In the genomic region with DNA sequence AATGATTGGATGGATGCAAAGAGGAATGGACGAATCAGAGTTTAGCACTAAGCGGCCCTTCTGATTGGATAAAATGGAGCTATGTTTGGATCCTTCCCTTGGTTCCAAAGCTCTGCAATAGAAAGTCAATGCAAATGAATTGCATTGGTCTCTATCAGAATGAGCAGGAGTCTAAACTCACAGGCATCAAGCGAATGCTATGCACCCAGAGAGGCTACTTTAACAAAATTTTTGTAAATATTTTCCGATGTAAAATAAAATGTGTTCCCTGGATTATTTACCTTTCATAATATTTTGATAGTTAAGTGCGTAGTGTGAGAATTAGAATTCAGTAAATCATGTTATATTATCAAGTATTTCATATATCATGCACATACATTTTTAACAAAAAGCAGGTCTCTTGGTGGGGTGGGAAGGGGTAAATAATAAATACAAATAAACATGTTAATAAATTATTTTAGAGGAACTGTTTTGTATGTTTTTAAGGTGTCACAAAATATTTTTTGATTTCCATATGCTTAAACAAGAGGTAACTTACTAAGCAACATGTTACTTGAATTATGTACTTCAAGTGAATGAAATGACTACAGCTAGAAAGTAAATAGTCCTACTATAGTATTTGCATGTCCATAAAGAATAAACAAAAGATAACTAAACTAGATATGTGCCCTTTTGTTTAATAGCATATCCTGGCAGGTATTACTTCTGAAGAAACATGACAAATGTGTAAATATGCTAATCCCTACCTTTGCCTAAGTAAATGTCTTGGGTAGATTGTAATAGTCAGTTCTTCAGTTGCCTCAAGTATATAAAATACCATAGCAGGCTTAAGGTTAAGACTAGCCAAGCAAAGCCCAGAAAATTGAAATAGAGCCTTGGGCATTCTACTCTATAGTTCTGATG, we compare ENCODE assay signal across 9 cellular contexts. TPM values are rescaled to one million over a fixed set of nuclear protein-coding genes. Genes with fewer than 3 reads are reported as not detected.
DNase-seq lines count a peak whose midpoint lies in the region; ATAC-seq, FAIRE-seq and TF ChIP-seq lines count a peak whose summit lies in the region.
"Had no signal": no experiment of that assay in that cellular context is flagged by ENCODE, and none has a peak within 500 bp of the region (broad histone marks: within the 10 kb centered on the region; RNA-seq: fewer than 3 reads in every experiment).

No MANE protein-coding gene starts in this region.

- DNase-seq in GM23338 (ENCODE audit: low spot score) (no peak), RWPE2 (ENCODE audit: low spot score) (no peak), endothelial cell of umbilical vein (ENCODE audit: low read depth, low spot score) (no peak), psoas muscle (no peak), NK-92 (lab: John Stamatoyannopoulos, UW; ENCODE audit: unreplicated experiment) (no peak), NCI-H1092 (lab: John Stamatoyannopoulos, UW) (no peak), sciatic nerve (ENCODE audit: low spot score) (no peak)

- no peak for FAIRE-seq in endothelial cell of umbilical vein (lab: Jason Lieb, UNC)

- no peak overlapping the region for H3K27ac ChIP-seq in GM23338 (ENCODE audit: low read depth)
- peak overlapping the region; percentile 92 for H3K27ac ChIP-seq in RWPE2 (ENCODE audit: poor library complexity, severe bottlenecking)
- no peak overlapping the region for H3K27ac ChIP-seq in endothelial cell of umbilical vein (ENCODE audit: insufficient read depth, low read depth, low read length)
- H3K27ac ChIP-seq in psoas muscle = peak overlapping the region; percentile 59

- 21 to 22% (median 21%) methylated on average over 5 of the region's 5 CpGs for WGBS in psoas muscle, 3 donors

- H3K4me3 ChIP-seq in GM23338 (no peak overlapping the region), RWPE2 (ENCODE audit: severe bottlenecking) (no peak overlapping the region), endothelial cell of umbilical vein (replicated peaks in 1 of 3; ENCODE audit: insufficient read depth in 1 of 3, low read depth in 1 of 3, low read length in 3 of 3) (peak overlapping the region in 1 of 3 experiments; percentile 20), psoas muscle (peak overlapping the region; percentile 88)

- peaks cover 4% of the 10 kb centered on the region; the same call in 2 of the 3 replicates for H3K9me3 Mint-ChIP-seq in GM23338

- H3K27ac Mint-ChIP-seq in GM23338 = no peak overlapping the region; the same call in 1 of the 2 replicates

- H3K79me2 ChIP-seq in GM23338 (replicated peaks; ENCODE audit: insufficient read depth) (peaks cover 25% of the 10 kb centered on the region), endothelial cell of umbilical vein (ENCODE audit: control insufficient read depth, insufficient read depth, low read length) (peaks cover 18% of the 10 kb centered on the region)

- H3K9me2 ChIP-seq in GM23338 (ENCODE audit: insufficient read depth) = no peaks in the 10 kb centered on the region

- peaks cover 18% of the 10 kb centered on the region for H4K20me1 ChIP-seq in GM23338 (replicated peaks; ENCODE audit: insufficient read depth)
- H4K20me1 ChIP-seq in endothelial cell of umbilical vein (replicated peaks; ENCODE audit: control insufficient read depth, extremely low read depth, insufficient read depth, low read length) = peaks cover 6% of the 10 kb centered on the region

- no TSS peak for BruUV-seq in endothelial cell of umbilical vein (replicated peaks; lab: Mats Ljungman, UMichigan)

- H3K4me1 ChIP-seq in GM23338 (ENCODE audit: insufficient read depth) (peaks cover 17% of the 10 kb centered on the region), RWPE2 (ENCODE audit: insufficient read depth, poor library complexity, severe bottlenecking) (peaks cover 38% of the 10 kb centered on the region), endothelial cell of umbilical vein (ENCODE audit: control insufficient read depth, extremely low read depth, insufficient read depth, low read length) (peaks cover 26% of the 10 kb centered on the region), psoas muscle (peaks cover 41% of the 10 kb centered on the region)

- H3K4me3 Mint-ChIP-seq in GM23338 = peak overlapping the region; percentile 92

- H3K36me3 ChIP-seq in GM23338 (ENCODE audit: insufficient read depth) = peaks cover 17% of the 10 kb centered on the region; the same call in 1 of the 2 replicates
- H3K36me3 ChIP-seq in RWPE2 (ENCODE audit: low read depth) = peaks cover 35% of the 10 kb centered on the region
- H3K36me3 ChIP-seq in endothelial cell of umbilical vein (ENCODE audit: control insufficient read depth in 2 of 2, extremely low read depth in 1 of 2, insufficient read depth in 2 of 2, low read length in 2 of 2) = peaks cover 13 to 14% of the 10 kb centered on the region in 2 experiments
- H3K36me3 ChIP-seq in psoas muscle (ENCODE audit: insufficient read depth in 1 of 2, low read depth in 1 of 2) = peaks cover 0 to 32% of the 10 kb centered on the region in 2 donors

- ATAC-seq in GM23338 (no peak), RWPE2 (ENCODE audit: low read depth) (no peak), psoas muscle (no peak), sciatic nerve (no peak), HG02623 (IDR thresholded peaks at IDR 0.05; ENCODE audit: unreplicated experiment) (no peak)

- H3K4me2 ChIP-seq in GM23338 = no peak overlapping the region
- H3K4me2 ChIP-seq in endothelial cell of umbilical vein (ENCODE audit: insufficient read depth, low read length) = peak overlapping the region; percentile 60

- no peak overlapping the region for H3K9ac ChIP-seq in endothelial cell of umbilical vein (replicated peaks; ENCODE audit: extremely low read depth, insufficient read depth, low read length)

- no peaks in the 10 kb centered on the region for H3K27me3 ChIP-seq in GM23338 (ENCODE audit: insufficient read depth)
- H3K27me3 ChIP-seq in RWPE2 (ENCODE audit: insufficient read depth, poor library complexity, severe bottlenecking) = no peaks in the 10 kb centered on the region
- H3K27me3 ChIP-seq in endothelial cell of umbilical vein (ENCODE audit: control insufficient read depth in 2 of 2, insufficient read depth in 2 of 2, low read length in 2 of 2) = no peaks in the 10 kb centered on the region
- no peaks in the 10 kb centered on the region for H3K27me3 ChIP-seq in psoas muscle (ENCODE audit: insufficient read depth in 3 of 3, low read length in 2 of 3)
- H3K27me3 ChIP-seq: testis had no signal

- TF ChIP-seq CTCF in GM23338 (conservative IDR thresholded peaks at IDR 0.05; ENCODE audit: low read depth in 2 of 2) (no peak), RWPE2 (IDR thresholded peaks at IDR 0.05; ENCODE audit: poor library complexity, severe bottlenecking) (no peak), endothelial cell of umbilical vein (IDR thresholded peaks at IDR 0.05; ENCODE audit: extremely low read depth in 1 of 2, insufficient read depth in 1 of 2, low read depth in 1 of 2, low read length in 2 of 2) (no peak), psoas muscle (IDR thresholded peaks at IDR 0.05) (no peak)

- CTCF ChIA-PET in endothelial cell of umbilical vein (lab: Charles Lee) = interaction anchor here (0.6 to 1.7 kb wide), 12 partner anchors 24 to 81 kb away, joined by 3 to 10 read pairs (median 4); a partner anchor contains a TSS

- no peaks in the 10 kb centered on the region for H3K9me1 ChIP-seq in endothelial cell of umbilical vein (replicated peaks; ENCODE audit: control insufficient read depth, extremely low read depth, insufficient read depth, low read length)

- POLR2A ChIA-PET in endothelial cell of umbilical vein (lab: Charles Lee) = interaction anchor here (0.6 to 1.0 kb wide), 26 partner anchors 9 to 223 kb away, joined by 3 to 23 read pairs (median 4); a partner anchor contains a TSS

- H3K27me3 Mint-ChIP-seq in GM23338 (ENCODE audit: insufficient read depth, low read depth, poor library complexity) = peaks cover 33% of the 10 kb centered on the region

- peaks cover 42% of the 10 kb centered on the region for H3K4me1 Mint-ChIP-seq in GM23338

- intact Hi-C loops in endothelial cell of umbilical vein (cut with micrococcal nuclease) (loop anchor here (1.0 to 10.0 kb wide), 4 partner anchors 47 to 225 kb away; a partner anchor contains a TSS), psoas muscle (cut with DNase I) (loop anchor here in 1 of 2 donors (5.0 kb wide), 1 partner anchor 67 kb away; no protein-coding TSS in a partner anchor), sciatic nerve (cut with DNase I) (no loop called here)

- peaks cover 27% of the 10 kb centered on the region for H3F3A ChIP-seq in GM23338 (replicated peaks; ENCODE audit: low read depth)

- no peak overlapping the region for H2AFZ ChIP-seq in GM23338
- no peak overlapping the region for H2AFZ ChIP-seq in endothelial cell of umbilical vein (ENCODE audit: low read depth, low read length)

- no peak for TF ChIP-seq POLR2A in endothelial cell of umbilical vein (IDR thresholded peaks at IDR 0.05; ENCODE audit: low read depth, low read length)

- dilution Hi-C loops in endothelial cell of umbilical vein (cut with MboI; ENCODE audit: extremely low pct_ligation_motif_present, low sequenced_read_pairs) = no loop called here

- H3K9me3 ChIP-seq in RWPE2 (ENCODE audit: severe bottlenecking) = no peaks in the 10 kb centered on the region
- no peaks in the 10 kb centered on the region for H3K9me3 ChIP-seq in endothelial cell of umbilical vein (replicated peaks; ENCODE audit: control insufficient read depth, insufficient read depth, low read length)
- H3K9me3 ChIP-seq in psoas muscle = no peaks in the 10 kb centered on the region
- H3K9me3 ChIP-seq: testis had no signal

- peaks cover 44% of the 10 kb centered on the region for H3K36me3 Mint-ChIP-seq in GM23338 (ENCODE audit: low read depth)

RNA-seq across cellular contexts. Expression of a gene that starts 4.4 kb away (rescaled TPM):
- total RNA-seq in GM23338 (2014; rRNA removed; shearing (Covaris generic)) = 65.2 and 67.0 TPM in 2 replicates
- polyA plus RNA-seq in GM23338 (2016; fragmentation: Nextera tagmentation; extraction: Ambion mirVana) = 16.6 and 21.8 TPM in 2 replicates
- total RNA-seq in endothelial cell of umbilical vein = 23.2 and 25.9 TPM in 2 replicates
- 16.0 and 18.0 TPM in 2 replicates for polyA plus RNA-seq in endothelial cell of umbilical vein
- 11.7 and 12.6 TPM in 2 replicates for polyA plus RNA-seq in endothelial cell of umbilical vein (2011; cell fraction: cytosol; rRNA removed)
- 36.1 and 39.0 TPM in 2 replicates for polyA plus RNA-seq in endothelial cell of umbilical vein (2011; cell fraction: nucleus; rRNA removed)
- polyA plus RNA-seq in endothelial cell of umbilical vein (2012) = 12.7 and 14.2 TPM in 2 replicates
- polyA minus RNA-seq in endothelial cell of umbilical vein = 29.5 and 43.8 TPM in 2 replicates
- 8.2 TPM for polyA minus RNA-seq in endothelial cell of umbilical vein (2011; cell fraction: cytosol; rRNA and poly(A)+ RNA removed)
- 62.6 and 83.0 TPM in 2 replicates for polyA minus RNA-seq in endothelial cell of umbilical vein (2011; cell fraction: nucleus; rRNA and poly(A)+ RNA removed)
- total RNA-seq in psoas muscle = 10 to 100 TPM in 1 of 4 donors, 1 to 10 TPM in 3; 7.9 to 11.6 (median 8.2) TPM
- 10 to 100 TPM in 1 of 3 donors, 1 to 10 TPM in 2; 6.9 to 13.7 (median 9.5) TPM for polyA plus RNA-seq in psoas muscle
- 41.4 TPM for total RNA-seq in sciatic nerve

RNA-seq across cellular contexts. Expression of a gene that starts 15.2 kb away (rescaled TPM):
- 30.5 TPM in 2 replicates for total RNA-seq in GM23338 (2014; rRNA removed; shearing (Covaris generic))
- polyA plus RNA-seq in GM23338 (2016; fragmentation: Nextera tagmentation; extraction: Ambion mirVana) (31.7 and 34.7 TPM in 2 replicates), endothelial cell of umbilical vein (63.7 and 90.1 TPM in 2 replicates), psoas muscle (10 to 100 TPM in 2 of 3 donors, 1 to 10 TPM in 1; 8.3 to 12.8 (median 11.0) TPM)
- total RNA-seq in endothelial cell of umbilical vein (45.8 and 47.0 TPM in 2 replicates), psoas muscle (10 to 100 TPM in 1 of 4 donors, 1 to 10 TPM in 3; 7.1 to 13.2 (median 9.4) TPM), sciatic nerve (23.7 TPM)
- polyA plus RNA-seq in endothelial cell of umbilical vein (2011; cell fraction: cytosol; rRNA removed) = 28.3 and 34.9 TPM in 2 replicates
- polyA plus RNA-seq in endothelial cell of umbilical vein (2011; cell fraction: nucleus; rRNA removed) = 29.7 and 38.8 TPM in 2 replicates
- polyA plus RNA-seq in endothelial cell of umbilical vein (2012) = 30.9 and 56.4 TPM in 2 replicates
- polyA minus RNA-seq in endothelial cell of umbilical vein = 14.1 and 22.7 TPM in 2 replicates
- polyA minus RNA-seq in endothelial cell of umbilical vein (2011; cell fraction: cytosol; rRNA and poly(A)+ RNA removed) = 30.7 TPM
- polyA minus RNA-seq in endothelial cell of umbilical vein (2011; cell fraction: nucleus; rRNA and poly(A)+ RNA removed) = 6.7 and 12.7 TPM in 2 replicates

RNA-seq across cellular contexts. Expression of a gene that starts 59.0 kb away (rescaled TPM):
- total RNA-seq in GM23338 (2014; rRNA removed; shearing (Covaris generic)) = 9.7 and 10.3 TPM in 2 replicates
- polyA plus RNA-seq in GM23338 (2016; fragmentation: Nextera tagmentation; extraction: Ambion mirVana) = 4.2 and 6.1 TPM in 2 replicates
- total RNA-seq in endothelial cell of umbilical vein = 4.1 and 4.2 TPM in 2 replicates
- 6.5 and 6.7 TPM in 2 replicates for polyA plus RNA-seq in endothelial cell of umbilical vein
- 1.7 and 3.7 TPM in 2 replicates for polyA plus RNA-seq in endothelial cell of umbilical vein (2011; cell fraction: cytosol; rRNA removed)
- 4.0 TPM in 2 replicates for polyA plus RNA-seq in endothelial cell of umbilical vein (2011; cell fraction: nucleus; rRNA removed)
- 1.6 and 9.5 TPM in 2 replicates for polyA plus RNA-seq in endothelial cell of umbilical vein (2012)
- polyA minus RNA-seq in endothelial cell of umbilical vein = 2.7 and 6.3 TPM in 2 replicates
- 22.3 TPM for polyA minus RNA-seq in endothelial cell of umbilical vein (2011; cell fraction: cytosol; rRNA and poly(A)+ RNA removed)
- polyA minus RNA-seq in endothelial cell of umbilical vein (2011; cell fraction: nucleus; rRNA and poly(A)+ RNA removed) = 3.8 and 4.4 TPM in 2 replicates
- total RNA-seq in psoas muscle = 1 to 10 TPM; 1.3 to 5.7 (median 3.9) TPM
- 1 to 10 TPM; 1.5 to 2.1 (median 1.6) TPM for polyA plus RNA-seq in psoas muscle
- 469 TPM for total RNA-seq in sciatic nerve

Comparison
In these comparisons a context has a peak if more than half of its experiments do, and no peak if none do; other contexts are left out.
1. H3K27ac ChIP-seq: peak in RWPE2 (single experiment) and psoas muscle (single experiment); none in GM23338 (single experiment) and endothelial cell of umbilical vein (single experiment).
2. RNA of a gene that starts 59.0 kb away (total RNA-seq): 469 TPM in sciatic nerve (single experiment); 9.7 to 10.3 TPM in GM23338, 4.1 to 4.2 TPM in endothelial cell of umbilical vein and 1.3 to 5.7 TPM in psoas muscle; every median in the first group is over 10 times any median in the second.